Comparison of ENCODE assay signal across 23 cellular contexts in genomic region chr9:88312070-88312469, GRCh38.
DNase-seq lines count a peak whose midpoint lies in the region; ATAC-seq and TF ChIP-seq lines count a peak whose summit lies in the region.
"Had no signal": no experiment of that assay in that cellular context is flagged by ENCODE, and none has a peak within 500 bp of the region (broad histone marks: within the 10 kb centered on the region; RNA-seq: fewer than 3 reads in every experiment).

No MANE protein-coding gene starts in this region.

- ATAC-seq in activated CD8-positive, alpha-beta memory T cell treated with anti-CD3 and anti-CD28 coated beads, Interleukin-2, amount 10 ng/mL, durations not matched to agents 7 days and 5 days, result peak; percentile 82
- no peak for ATAC-seq in HG03457 (IDR thresholded peaks at IDR 0.05; ENCODE audit: unreplicated experiment)
- ATAC-seq: A549, esophagus mucosa, foreskin keratinocyte, left lobe of liver had no signal

- H3K23ac ChIP-seq in H9 (ENCODE audit: insufficient read length, low read depth, low read length), result no peak overlapping the region

- H3K27me3 ChIP-seq in H9 (ENCODE audit: insufficient read depth, low read length), result no peaks in the 10 kb centered on the region
- H3K27me3 ChIP-seq: cardiac muscle cell, foreskin keratinocyte, vagina had no signal

- no peak overlapping the region for H3K4me3 Mint-ChIP-seq in activated CD8-positive, alpha-beta memory T cell treated with anti-CD3 and anti-CD28 coated beads, Interleukin-2, amount 10 ng/mL, durations not matched to agents 7 days and 5 days
- peak overlapping the region in 1 of 2 experiments; percentile 40; a peak in 2 of 5 replicates for H3K4me3 Mint-ChIP-seq in H9
- peak overlapping the region; percentile 27 for H3K4me3 Mint-ChIP-seq in activated T-helper 2 cell treated with anti-CD3 and anti-CD28 coated beads, Interferon-gamma antibody, Interleukin-2, Interleukin-4, amounts not matched to agents 10 μg/mL and 5 μg/mL and 100 μg/mL, durations not matched to agents 14 hours and 24 hours and 36 hours (ENCODE audit: low read depth)
- no peak overlapping the region for H3K4me3 Mint-ChIP-seq in nephron progenitor cell
- H3K4me3 Mint-ChIP-seq: B cell, naive B cell had no signal

- peak; percentile 48 for DNase-seq in activated CD8-positive, alpha-beta memory T cell treated with anti-CD3 and anti-CD28 coated beads, Interleukin-2, amount 10 ng/mL, durations not matched to agents 7 days and 5 days
- DNase-seq in activated CD8-positive, alpha-beta memory T cell treated with anti-CD3 and anti-CD28 coated beads for 24 hours, result no peak
- DNase-seq in H9 (no peak), nephron progenitor cell (no peak), EL (no peak), iPS-NIHi7 (ENCODE audit: extremely low spot score) (no peak)
- DNase-seq in activated T-helper 2 cell treated with anti-CD3 and anti-CD28 coated beads, Interferon-gamma antibody, Interleukin-2, Interleukin-4, amounts not matched to agents 10 μg/mL and 5 μg/mL and 100 μg/mL, durations not matched to agents 14 hours and 24 hours and 36 hours (ENCODE audit: low spot score), result no peak
- DNase-seq: activated effector memory CD4-positive, alpha-beta T cell treated with anti-CD3 and anti-CD28 coated beads, Interleukin-2, amount 50 U/mL, for 16 hours; foreskin keratinocyte; mesenchymal stem cell; naive B cell; NCI-H1417; NCI-H2081; NCI-H226; NCI-H748 treated with DMSO at 0.1 percent for 48 hours had no signal

- no peak overlapping the region for H4K8ac ChIP-seq in H9 (replicated peaks; ENCODE audit: insufficient read length, low read depth, low read length)

- no peak overlapping the region for H3K14ac ChIP-seq in H9 (ENCODE audit: insufficient read depth, low read length)

- no peak overlapping the region for H3T11ph ChIP-seq in H9 (ENCODE audit: low read length)

- H3K4me2 ChIP-seq in H9 (ENCODE audit: insufficient read depth, insufficient read length, low read length), result no peak overlapping the region
- H3K4me2 ChIP-seq: A549 had no signal

- H2BK20ac ChIP-seq in H9 (ENCODE audit: low read depth, low read length, poor library complexity, severe bottlenecking), result no peak overlapping the region

- intact Hi-C loops in activated T-helper 2 cell treated with anti-CD3 and anti-CD28 coated beads, Interferon-gamma antibody, Interleukin-2, Interleukin-4, amounts not matched to agents 10 μg/mL and 5 μg/mL and 100 μg/mL, durations not matched to agents 14 hours and 24 hours and 36 hours (cut with micrococcal nuclease), result loop anchor here (1.0 kb wide), 2 partner anchors 8 to 11 kb away; no protein-coding TSS in a partner anchor

- H2BK12ac ChIP-seq in H9 (ENCODE audit: insufficient read length, low read depth, low read length), result no peak overlapping the region

- no peaks in the 10 kb centered on the region for H3K79me1 ChIP-seq in H9 (ENCODE audit: insufficient read depth, low read depth, low read length, poor library complexity, severe bottlenecking)

- H2BK15ac ChIP-seq in H9 (ENCODE audit: low read depth, low read length), result no peak overlapping the region

- H3K9me3 ChIP-seq in H9 (ENCODE audit: control insufficient read depth, low read depth, low read length), result no peaks in the 10 kb centered on the region
- H3K9me3 ChIP-seq: A549, vagina had no signal

- CTCF ChIA-PET in activated CD8-positive, alpha-beta memory T cell treated with anti-CD3 and anti-CD28 coated beads, Interleukin-2, amount 10 ng/mL, durations not matched to agents 7 days and 5 days (lab: Charles Lee), result interaction anchor here (2.3 to 3.0 kb wide), 3 partner anchors 8 to 11 kb away, joined by 8 to 14 read pairs (median 9); no protein-coding TSS in a partner anchor

- no peak overlapping the region for H3K4ac ChIP-seq in H9 (ENCODE audit: low read depth, low read length)

- no peak overlapping the region for H4K5ac ChIP-seq in H9 (ENCODE audit: insufficient read length, low read depth, low read length)

- H4K91ac ChIP-seq in H9 (ENCODE audit: insufficient read length, low read depth, low read length), result no peak overlapping the region

- H3K36me3 Mint-ChIP-seq in activated CD8-positive, alpha-beta memory T cell treated with anti-CD3 and anti-CD28 coated beads, Interleukin-2, amount 10 ng/mL, durations not matched to agents 7 days and 5 days, result peaks cover 3% of the 10 kb centered on the region
- H3K36me3 Mint-ChIP-seq in H9 (ENCODE audit: insufficient read depth in 1 of 3, low read depth in 3 of 3) (no peaks in the 10 kb centered on the region), nephron progenitor cell (ENCODE audit: low read depth) (no peaks in the 10 kb centered on the region)
- peaks cover 3% of the 10 kb centered on the region for H3K36me3 Mint-ChIP-seq in activated T-helper 2 cell treated with anti-CD3 and anti-CD28 coated beads, Interferon-gamma antibody, Interleukin-2, Interleukin-4, amounts not matched to agents 10 μg/mL and 5 μg/mL and 100 μg/mL, durations not matched to agents 14 hours and 24 hours and 36 hours (ENCODE audit: low read depth)
- H3K36me3 Mint-ChIP-seq: naive B cell had no signal

- no peak overlapping the region for H3K27ac ChIP-seq in H9 (ENCODE audit: insufficient read length, low read depth, low read length)
- H3K27ac ChIP-seq: A549, cardiac muscle cell, coronary artery, foreskin keratinocyte, vagina had no signal

- H3K56ac ChIP-seq in H9 (ENCODE audit: insufficient read length, low read depth, low read length), result no peak overlapping the region

- no peak overlapping the region for H2BK5ac ChIP-seq in H9 (ENCODE audit: insufficient read length, low read length)

- peaks cover 8% of the 10 kb centered on the region for H3K27me3 Mint-ChIP-seq in activated CD8-positive, alpha-beta memory T cell treated with anti-CD3 and anti-CD28 coated beads, Interleukin-2, amount 10 ng/mL, durations not matched to agents 7 days and 5 days
- H3K27me3 Mint-ChIP-seq in H9 (ENCODE audit: low read depth), result no peaks in the 10 kb centered on the region; the same call in 1 of the 2 replicates
- H3K27me3 Mint-ChIP-seq in activated T-helper 2 cell treated with anti-CD3 and anti-CD28 coated beads, Interferon-gamma antibody, Interleukin-2, Interleukin-4, amounts not matched to agents 10 μg/mL and 5 μg/mL and 100 μg/mL, durations not matched to agents 14 hours and 24 hours and 36 hours (ENCODE audit: low read depth), result peaks cover 3% of the 10 kb centered on the region
- H3K27me3 Mint-ChIP-seq in nephron progenitor cell (ENCODE audit: low read depth, poor library complexity), result peaks cover 7% of the 10 kb centered on the region

- H2AFZ ChIP-seq in H9 (ENCODE audit: low read length), result no peak overlapping the region

- TF ChIP-seq CTCF in H9 (conservative IDR thresholded peaks at IDR 0.05), result no peak
- no peak for TF ChIP-seq CTCF in nephron progenitor cell (IDR thresholded peaks at IDR 0.05)

- no peaks in the 10 kb centered on the region for H3K9me3 Mint-ChIP-seq in activated CD8-positive, alpha-beta memory T cell treated with anti-CD3 and anti-CD28 coated beads, Interleukin-2, amount 10 ng/mL, durations not matched to agents 7 days and 5 days (ENCODE audit: low read depth)
- H3K9me3 Mint-ChIP-seq in H9 (peaks cover 0 to 3% of the 10 kb centered on the region in 2 experiments; a peak in 1 of 5 replicates), nephron progenitor cell (no peaks in the 10 kb centered on the region)
- no peaks in the 10 kb centered on the region for H3K9me3 Mint-ChIP-seq in activated T-helper 2 cell treated with anti-CD3 and anti-CD28 coated beads, Interferon-gamma antibody, Interleukin-2, Interleukin-4, amounts not matched to agents 10 μg/mL and 5 μg/mL and 100 μg/mL, durations not matched to agents 14 hours and 24 hours and 36 hours
- H3K9me3 Mint-ChIP-seq: naive B cell had no signal

- no peaks in the 10 kb centered on the region for H3K79me2 ChIP-seq in H9 (ENCODE audit: insufficient read depth, low read length)

- H4K20me1 ChIP-seq in H9 (ENCODE audit: control insufficient read depth, insufficient read depth, insufficient read length), result no peaks in the 10 kb centered on the region

- H3K18ac ChIP-seq in H9 (ENCODE audit: insufficient read length, low read depth, low read length), result no peak overlapping the region

- no peak overlapping the region for H3K9ac ChIP-seq in H9 (ENCODE audit: extremely low read depth, insufficient read length, low read length)

- no peaks in the 10 kb centered on the region for H3K23me2 ChIP-seq in H9 (ENCODE audit: insufficient read length, low read depth, low read length, poor library complexity, severe bottlenecking)

- H3K4me1 ChIP-seq in H9 (ENCODE audit: insufficient read depth, low read length), result peaks cover 9% of the 10 kb centered on the region
- H3K4me1 ChIP-seq: A549, foreskin keratinocyte, vagina had no signal

- H2AK5ac ChIP-seq in H9 (ENCODE audit: insufficient read length, low read length), result no peak overlapping the region

- peaks cover 46% of the 10 kb centered on the region for H3K4me1 Mint-ChIP-seq in activated CD8-positive, alpha-beta memory T cell treated with anti-CD3 and anti-CD28 coated beads, Interleukin-2, amount 10 ng/mL, durations not matched to agents 7 days and 5 days
- H3K4me1 Mint-ChIP-seq in H9 (peaks cover 38 to 46% of the 10 kb centered on the region in 2 experiments), nephron progenitor cell (peaks cover 29% of the 10 kb centered on the region)
- H3K4me1 Mint-ChIP-seq in activated T-helper 2 cell treated with anti-CD3 and anti-CD28 coated beads, Interferon-gamma antibody, Interleukin-2, Interleukin-4, amounts not matched to agents 10 μg/mL and 5 μg/mL and 100 μg/mL, durations not matched to agents 14 hours and 24 hours and 36 hours (ENCODE audit: low read depth), result peaks cover 54% of the 10 kb centered on the region
- H3K4me1 Mint-ChIP-seq: B cell, naive B cell had no signal

- H3K27ac Mint-ChIP-seq in activated CD8-positive, alpha-beta memory T cell treated with anti-CD3 and anti-CD28 coated beads, Interleukin-2, amount 10 ng/mL, durations not matched to agents 7 days and 5 days, result peak overlapping the region; percentile 76
- H3K27ac Mint-ChIP-seq in H9 (peak overlapping the region in 2 of 3 experiments; percentile 29 to 44; a peak in 1 of 7 replicates), nephron progenitor cell (peak overlapping the region; percentile 51)
- peak overlapping the region; percentile 91 for H3K27ac Mint-ChIP-seq in activated T-helper 2 cell treated with anti-CD3 and anti-CD28 coated beads, Interferon-gamma antibody, Interleukin-2, Interleukin-4, amounts not matched to agents 10 μg/mL and 5 μg/mL and 100 μg/mL, durations not matched to agents 14 hours and 24 hours and 36 hours
- H3K27ac Mint-ChIP-seq: B cell, naive B cell had no signal

- H2BK120ac ChIP-seq in H9 (ENCODE audit: low read depth, low read length, poor library complexity, severe bottlenecking), result no peak overlapping the region

Comparison
In these comparisons a context has a peak if more than half of its experiments do, and no peak if none do; other contexts are left out.
1. H3K27ac Mint-ChIP-seq: peak in every context shown above with its lines; median percentile 91 in activated T-helper 2 cell treated with anti-CD3 and anti-CD28 coated beads, Interferon-gamma antibody, Interleukin-2, Interleukin-4, amounts not matched to agents 10 μg/mL and 5 μg/mL and 100 μg/mL, durations not matched to agents 14 hours and 24 hours and 36 hours; 76 in activated CD8-positive, alpha-beta memory T cell treated with anti-CD3 and anti-CD28 coated beads, Interleukin-2, amount 10 ng/mL, durations not matched to agents 7 days and 5 days; 51 in nephron progenitor cell; 36 in H9.